In the genomic region with DNA sequence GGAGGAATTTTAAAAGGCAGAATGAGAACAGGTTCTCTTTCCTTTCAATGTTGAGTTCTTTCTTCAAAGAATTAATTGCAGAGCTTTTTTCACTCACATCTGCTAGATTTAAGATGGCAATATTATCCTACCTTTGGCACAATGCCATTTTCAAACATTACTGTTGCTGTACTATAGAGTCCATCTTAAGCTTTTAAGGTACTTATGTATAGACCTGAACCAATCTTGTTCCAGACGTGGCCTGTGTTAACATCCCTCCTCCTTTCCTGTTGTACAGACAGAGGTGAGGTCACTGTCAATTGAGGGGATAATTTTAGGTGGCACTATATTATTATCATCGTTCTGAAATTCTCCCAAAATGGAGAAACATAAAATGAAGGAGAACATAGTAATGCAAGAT, we compare ENCODE assay signal across 11 cellular contexts. TPM values are rescaled to one million over a fixed set of nuclear protein-coding genes. Genes with fewer than 3 reads are reported as not detected.
"Had no signal": no experiment of that assay in that cellular context is flagged by ENCODE, and none has a peak within 500 bp of the region (broad histone marks: within the 10 kb centered on the region; RNA-seq: fewer than 3 reads in every experiment).

No MANE protein-coding gene starts in this region.

- H3K27ac ChIP-seq: foreskin keratinocyte, pancreas had no signal

- H3K9me3 ChIP-seq: pancreas had no signal

- H3K27me3 Mint-ChIP-seq: stimulated activated naive CD8-positive, alpha-beta T cell treated with anti-CD3 and anti-CD28 coated beads, Interleukin-15, Interleukin-2, amounts not matched to agents 100 ng/mL and 50 ng/mL, for 24 hours had no signal

- H3K4me1 ChIP-seq: foreskin keratinocyte, pancreas had no signal

- H3K36me3 Mint-ChIP-seq: activated naive CD4-positive, alpha-beta T cell treated with anti-CD3 and anti-CD28 coated beads, Interleukin-2, amount 10 ng/mL, durations not matched to agents 7 days and 5 days had no signal

- H3K27me3 ChIP-seq: cardiac muscle cell, foreskin keratinocyte, pancreas had no signal

- H3K4me1 Mint-ChIP-seq: activated naive CD4-positive, alpha-beta T cell treated with anti-CD3 and anti-CD28 coated beads, Interleukin-2, amount 10 ng/mL, durations not matched to agents 7 days and 5 days had no signal

- H3K27ac Mint-ChIP-seq: activated naive CD4-positive, alpha-beta T cell treated with anti-CD3 and anti-CD28 coated beads, Interleukin-2, amount 10 ng/mL, durations not matched to agents 7 days and 5 days; activated T-helper 2 cell treated with anti-CD3 and anti-CD28 coated beads, Interferon-gamma antibody, Interleukin-2, Interleukin-4, amounts not matched to agents 10 μg/mL and 5 μg/mL and 100 μg/mL, durations not matched to agents 14 hours and 24 hours and 36 hours; stimulated activated naive CD8-positive, alpha-beta T cell treated with anti-CD3 and anti-CD28 coated beads, Interleukin-15, Interleukin-2, amounts not matched to agents 100 ng/mL and 50 ng/mL, for 24 hours had no signal

- H3K9me3 Mint-ChIP-seq: activated naive CD4-positive, alpha-beta T cell treated with anti-CD3 and anti-CD28 coated beads, Interleukin-2, amount 10 ng/mL, durations not matched to agents 7 days and 5 days; activated T-helper 2 cell treated with anti-CD3 and anti-CD28 coated beads, Interferon-gamma antibody, Interleukin-2, Interleukin-4, amounts not matched to agents 10 μg/mL and 5 μg/mL and 100 μg/mL, durations not matched to agents 14 hours and 24 hours and 36 hours; stimulated activated naive CD8-positive, alpha-beta T cell treated with anti-CD3 and anti-CD28 coated beads, Interleukin-15, Interleukin-2, amounts not matched to agents 100 ng/mL and 50 ng/mL, for 24 hours had no signal

- FAIRE-seq: keratinocyte, pancreas had no signal

- H3K36me3 ChIP-seq: cardiac muscle cell, pancreas had no signal

- ATAC-seq: foreskin keratinocyte, pancreas had no signal

- DNase-seq: activated CD4-positive, CD25-positive, alpha-beta regulatory T cell; activated naive CD4-positive, alpha-beta T cell treated with anti-CD3 and anti-CD28 coated beads, Interleukin-2, amount 10 ng/mL, durations not matched to agents 7 days and 5 days; foreskin keratinocyte; mesendoderm; pancreas; stimulated activated CD4-positive, alpha-beta T cell treated with anti-CD3 and anti-CD28 coated beads, Interleukin-15, amount 100 ng/mL, for 24 hours; stimulated activated CD4-positive, alpha-beta T cell treated with anti-CD3 and anti-CD28 coated beads, Interleukin-4, amount 100 ng/mL, for 24 hours had no signal

- H3K4me3 ChIP-seq: cardiac muscle cell, pancreas had no signal

- H3K4me3 Mint-ChIP-seq: activated naive CD4-positive, alpha-beta T cell treated with anti-CD3 and anti-CD28 coated beads, Interleukin-2, amount 10 ng/mL, durations not matched to agents 7 days and 5 days; stimulated activated naive CD8-positive, alpha-beta T cell treated with anti-CD3 and anti-CD28 coated beads, Interleukin-15, Interleukin-2, amounts not matched to agents 100 ng/mL and 50 ng/mL, for 24 hours had no signal

RNA-seq across cellular contexts. Expression of gene MYOZ2, which starts 53.0 kb away (rescaled TPM):
- total RNA-seq: activated T-helper 2 cell treated with anti-CD3 and anti-CD28 coated beads, Interferon-gamma antibody, Interleukin-2, Interleukin-4, amounts not matched to agents 10 μg/mL and 5 μg/mL and 100 μg/mL, durations not matched to agents 14 hours and 24 hours and 36 hours; foreskin keratinocyte had no signal
